In genomic region chr10:122559228-122559627, GRCh38 we compare ENCODE assay signal across 20 cellular contexts. TPM values are rescaled to one million over a fixed set of nuclear protein-coding genes. Genes with fewer than 3 reads are reported as not detected.
DNase-seq lines count a peak whose midpoint lies in the region; ATAC-seq, FAIRE-seq and TF ChIP-seq lines count a peak whose summit lies in the region.
"Had no signal": no experiment of that assay in that cellular context is flagged by ENCODE, and none has a peak within 500 bp of the region (broad histone marks: within the 10 kb centered on the region; RNA-seq: fewer than 3 reads in every experiment).

No MANE protein-coding gene starts in this region.

- H3K27ac Mint-ChIP-seq in CD8-positive, alpha-beta memory T cell, result peak overlapping the region in 5 of 8 donors; percentile 4 to 69 (median 69)
- H3K27ac Mint-ChIP-seq: H9, IgD-negative memory B cell had no signal

- H3K27ac ChIP-seq in CD8-positive, alpha-beta memory T cell (ENCODE audit: low read depth, low read length), result no peak overlapping the region
- no peak overlapping the region for H3K27ac ChIP-seq in HEK293 (ENCODE audit: extremely low read depth, low read depth, low read length)
- H3K27ac ChIP-seq: RWPE1, SJCRH30 had no signal

- TF ChIP-seq CTCF in HEK293 (tag by site-specific recombination; IDR thresholded peaks at IDR 0.05), result no peak
- TF ChIP-seq CTCF in bronchial epithelial cell (IDR thresholded peaks at IDR 0.05; ENCODE audit: insufficient read depth, low read length, severe bottlenecking), result no peak
- no peak for TF ChIP-seq CTCF in mucosa of descending colon (IDR thresholded peaks at IDR 0.05)

- no peak for DNase-seq in CD8-positive, alpha-beta memory T cell
- DNase-seq in bronchial epithelial cell (ENCODE audit: low read depth) (peak; percentile 62), mucosa of descending colon (no peak), hippocampal formation (lab: John Stamatoyannopoulos, UW) (no peak)
- DNase-seq: BE2C; EL; H9; NCI-H1436 treated with DMSO at 0.1 percent for 48 hours; NCI-H2107; NCI-H226; NCI-H526 treated with DMSO at 0.1 percent for 48 hours; NK-92 treated with Interleukin-12 subunit alpha and Interleukin-12 subunit beta, amount 100 ng/mL, for 24 hours; OCI-M1; SJCRH30 had no signal

- H3K4me1 ChIP-seq in CD8-positive, alpha-beta memory T cell (ENCODE audit: insufficient read depth, low read length), result peaks cover 14% of the 10 kb centered on the region
- H3K4me1 ChIP-seq in HEK293 (ENCODE audit: control insufficient read depth, insufficient read depth, low read length) (no peaks in the 10 kb centered on the region), mucosa of descending colon (ENCODE audit: low read depth) (no peaks in the 10 kb centered on the region)
- H3K4me1 ChIP-seq: BE2C, SJCRH30 had no signal

- no peak overlapping the region for H3K4me3 ChIP-seq in CD8-positive, alpha-beta memory T cell (ENCODE audit: low read length)
- H3K4me3 ChIP-seq in HEK293 (ENCODE audit: low read depth, low read length), result no peak overlapping the region
- no peak overlapping the region for H3K4me3 ChIP-seq in bronchial epithelial cell (ENCODE audit: low read depth, low read length)
- no peak overlapping the region for H3K4me3 ChIP-seq in mucosa of descending colon
- H3K4me3 ChIP-seq: SJCRH30 had no signal

- FAIRE-seq in bronchial epithelial cell (lab: Jason Lieb, UNC), result no peak

- no peaks in the 10 kb centered on the region for H3K27me3 ChIP-seq in CD8-positive, alpha-beta memory T cell (ENCODE audit: insufficient read depth, low read length, poor library complexity, severe bottlenecking)
- H3K27me3 ChIP-seq in bronchial epithelial cell (ENCODE audit: control insufficient read depth, insufficient read depth, low read length), result peaks cover 10% of the 10 kb centered on the region

- no peaks in the 10 kb centered on the region for H3K36me3 ChIP-seq in CD8-positive, alpha-beta memory T cell (ENCODE audit: insufficient read depth, low read length)
- H3K36me3 ChIP-seq in HEK293 (ENCODE audit: control insufficient read depth in 2 of 2, insufficient read depth in 1 of 2, low read length in 2 of 2) (no peaks in the 10 kb centered on the region), bronchial epithelial cell (ENCODE audit: control insufficient read depth, insufficient read depth, low read length) (no peaks in the 10 kb centered on the region), mucosa of descending colon (ENCODE audit: low read depth) (no peaks in the 10 kb centered on the region)
- H3K36me3 ChIP-seq: BE2C, SJCRH30 had no signal

- CTCF ChIA-PET in CD8-positive, alpha-beta memory T cell (lab: Charles Lee), result interaction anchor here (1.2 kb wide), 2 partner anchors 19 to 260 kb away, joined by 3 read pairs; no protein-coding TSS in a partner anchor
- CTCF ChIA-PET in HEK293 (lab: Yijun Ruan, JAX), result interaction anchor here (1.5 kb wide), 1 partner anchor 280 kb away, joined by 5 read pairs; no protein-coding TSS in a partner anchor

- ATAC-seq in mucosa of descending colon (peak; percentile 63), HG03025 (IDR thresholded peaks at IDR 0.05; ENCODE audit: low FRiP score, unreplicated experiment) (no peak), HG02885 (IDR thresholded peaks at IDR 0.05; ENCODE audit: poor library complexity, unreplicated experiment) (no peak)

- intact Hi-C loops in mucosa of descending colon (cut with DNase I, micrococcal nuclease), result no loop called here

- POLR2A ChIA-PET in CD8-positive, alpha-beta memory T cell (lab: Charles Lee), result interaction anchor here (1.0 kb wide), 1 partner anchor 63 kb away, joined by 3 read pairs; no protein-coding TSS in a partner anchor
- POLR2A ChIA-PET in HEK293 (lab: Yijun Ruan, JAX), result no interaction called here

- no peaks in the 10 kb centered on the region for H3K36me3 Mint-ChIP-seq in CD8-positive, alpha-beta memory T cell

- H3K27me3 Mint-ChIP-seq in CD8-positive, alpha-beta memory T cell, result peaks cover 8 to 15% of the 10 kb centered on the region in 2 donors

- H3K4me3 Mint-ChIP-seq in CD8-positive, alpha-beta memory T cell, result peak overlapping the region in 6 of 7 donors; percentile 2 to 66 (median 48)
- H3K4me3 Mint-ChIP-seq: H9, IgD-negative memory B cell had no signal

- H3K4me1 Mint-ChIP-seq in CD8-positive, alpha-beta memory T cell, result peaks cover 25 to 50% (median 29%) of the 10 kb centered on the region in 3 donors
- H3K4me1 Mint-ChIP-seq: IgD-negative memory B cell had no signal

- H3K9me3 Mint-ChIP-seq in CD8-positive, alpha-beta memory T cell, result peaks cover 0 to 2% (median 0%) of the 10 kb centered on the region in 5 donors
- H3K9me3 Mint-ChIP-seq: H9 had no signal

- H3K9me3 ChIP-seq in CD8-positive, alpha-beta memory T cell (ENCODE audit: low read length), result no peaks in the 10 kb centered on the region
- H3K9me3 ChIP-seq in HEK293 (ENCODE audit: control insufficient read depth, insufficient read depth, low read depth, low read length) (no peaks in the 10 kb centered on the region), mucosa of descending colon (no peaks in the 10 kb centered on the region)
- H3K9me3 ChIP-seq: BE2C, SJCRH30 had no signal

TF ChIP-seq in HEK293, 187 proteins besides CTCF, POLR2A, EP300 and RAD21:
- TF ChIP-seq ZNF10 (tag by site-specific recombination; IDR thresholded peaks at IDR 0.05) (peak; percentile 24; the same call in 1 of the 2 replicates), YY2 (tag by site-specific recombination; IDR thresholded peaks at IDR 0.05) (no peak)

RNA-seq across cellular contexts. Expression of gene DMBT1, which starts 1.3 kb away (rescaled TPM):
- total RNA-seq in CD8-positive, alpha-beta memory T cell, result not detected
- not detected for polyA plus RNA-seq in CD8-positive, alpha-beta memory T cell
- total RNA-seq in bronchial epithelial cell (not detected in 2 replicates), mucosa of descending colon (1,000 to 10,000 TPM in 1 of 3 donors, 100 to 1,000 TPM in 1, 10 to 100 TPM in 1; 37.2 to 2,543 (median 408) TPM)
- polyA plus RNA-seq: AG04450, IgD-negative memory B cell had no signal

Comparison
In these comparisons a context has a peak if more than half of its experiments do, and no peak if none do; other contexts are left out.
1. RNA of gene DMBT1, which starts 1.3 kb away (total RNA-seq): 37.2 to 2,543 TPM in mucosa of descending colon; not detected in CD8-positive, alpha-beta memory T cell and not detected in bronchial epithelial cell; every median in the first group is over 10 times any median in the second.